Comparison of ENCODE assay signal across 21 cellular contexts in the genomic region with DNA sequence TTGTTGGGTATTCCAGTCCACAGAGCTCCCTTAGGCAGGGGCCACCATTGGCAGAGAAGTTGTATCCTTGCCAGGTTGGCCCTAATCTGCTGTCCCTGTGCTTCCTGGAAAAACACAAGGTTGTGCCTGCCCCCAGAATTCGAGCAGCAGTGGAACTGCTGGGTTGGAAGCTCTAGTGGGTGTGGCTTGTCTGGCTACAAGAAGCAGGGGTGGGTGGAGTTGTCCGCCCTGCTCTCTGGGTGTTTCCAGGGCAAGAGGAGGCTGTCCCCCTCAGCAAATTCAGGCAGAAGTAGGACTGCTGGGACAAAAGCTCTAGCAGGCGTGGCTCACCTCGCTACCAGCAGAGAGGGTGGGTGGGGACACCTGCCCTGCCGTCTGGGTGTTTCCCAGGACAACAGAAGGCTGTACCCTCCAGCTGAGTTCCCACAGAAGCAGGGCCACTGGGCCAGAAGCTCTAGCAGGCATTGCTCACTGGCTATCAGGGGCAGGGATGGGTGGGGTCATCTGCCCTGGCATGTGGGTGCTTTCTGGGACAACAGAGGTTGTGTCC.
DNase-seq lines count a peak whose midpoint lies in the region; ATAC-seq lines count a peak whose summit lies in the region.
"Had no signal": no experiment of that assay in that cellular context is flagged by ENCODE, and none has a peak within 500 bp of the region (broad histone marks: within the 10 kb centered on the region; RNA-seq: fewer than 3 reads in every experiment).

No MANE protein-coding gene starts in this region.

- no peaks in the 10 kb centered on the region for H3K27me3 ChIP-seq in aorta (ENCODE audit: control insufficient read depth in 1 of 2, insufficient read depth in 2 of 2, low read length in 1 of 2)
- H3K27me3 ChIP-seq: SJCRH30 had no signal

- no peak overlapping the region for H3K27ac ChIP-seq in aorta (ENCODE audit: low read depth in 1 of 2, low read length in 2 of 2)
- H3K27ac ChIP-seq: SJCRH30 had no signal

- DNase-seq in NCI-H748 (lab: John Stamatoyannopoulos, UW; ENCODE audit: unreplicated experiment) (peak; percentile 66), NCI-H748 treated with DMSO at 0.1 percent for 48 hours (lab: John Stamatoyannopoulos, UW) (no peak), NCI-H69 (lab: John Stamatoyannopoulos, UW) (peak; percentile 24), iPS-NIHi11 (ENCODE audit: low spot score) (peak; percentile 36), aorta (no peak), hepatic stellate cell (ENCODE audit: low spot score) (no peak), activated gamma-delta T cell (lab: John Stamatoyannopoulos, UW) (no peak)
- DNase-seq: DMS153; H9; HFFc6; NCI-H1092 treated with DMSO at 0.1 percent for 48 hours; NCI-H1436; NCI-H1930; NCI-H2171; NCI-H226; NCI-H510A; NCI-H82; NK-92 treated with Interleukin-12 subunit alpha and Interleukin-12 subunit beta, amount 100 ng/mL, for 24 hours; PC-3 had no signal

- H3K4me3 ChIP-seq in aorta (ENCODE audit: low read length in 2 of 2): no peak overlapping the region
- H3K4me3 ChIP-seq: SJCRH30 had no signal

- H3K36me3 ChIP-seq in aorta (ENCODE audit: control insufficient read depth in 1 of 2, insufficient read depth in 2 of 2, low read length in 1 of 2): no peaks in the 10 kb centered on the region
- H3K36me3 ChIP-seq: SJCRH30 had no signal

- intact Hi-C loops in aorta (cut with DNase I): no loop called here

- H3K4me1 ChIP-seq in aorta (ENCODE audit: control insufficient read depth in 1 of 2, insufficient read depth in 2 of 2, low read length in 2 of 2): no peaks in the 10 kb centered on the region
- H3K4me1 ChIP-seq: SJCRH30 had no signal

- WGBS in aorta, 2 donors: 69 to 71% methylated on average over 5 of the region's 5 CpGs

- no peaks in the 10 kb centered on the region for H3K9me3 ChIP-seq in aorta (ENCODE audit: control insufficient read depth, low read length)
- H3K9me3 ChIP-seq: SJCRH30 had no signal

- ATAC-seq in aorta (ENCODE audit: low FRiP score): peak; percentile 22
- ATAC-seq: PC-3, SK-N-SH treated with all-trans-retinoic acid at 6 μM for 48 hours had no signal

Comparison
In these comparisons a context has a peak if more than half of its experiments do, and no peak if none do; other contexts are left out.
1. DNase-seq: peak in NCI-H748 (single experiment), NCI-H69 (single experiment) and iPS-NIHi11 (single experiment); none in NCI-H748 treated with DMSO at 0.1 percent for 48 hours (single experiment), aorta (0 of 2), hepatic stellate cell (single experiment) and activated gamma-delta T cell (single experiment).